ENCODE assay signal across 23 cellular contexts in the genomic region with DNA sequence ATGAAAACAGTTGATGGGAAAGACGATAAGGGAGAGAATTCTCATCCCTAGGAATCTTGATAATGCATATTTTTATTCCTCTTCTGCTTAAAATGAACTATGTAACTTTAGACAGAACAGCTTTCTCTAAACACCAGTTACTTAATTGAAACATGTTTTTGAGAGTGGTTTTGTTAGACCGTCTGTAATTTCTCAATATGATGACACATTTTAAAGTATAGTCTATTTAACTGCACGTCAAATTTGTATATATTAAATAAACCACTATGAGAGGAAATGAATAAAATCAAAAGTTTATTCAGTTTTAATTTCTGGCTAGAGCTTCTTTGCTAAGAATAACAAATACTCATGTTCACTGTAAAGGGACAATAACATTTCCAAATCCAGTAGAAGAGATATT.
"Had no signal": no experiment of that assay in that cellular context is flagged by ENCODE, and none has a peak within 500 bp of the region (broad histone marks: within the 10 kb centered on the region; RNA-seq: fewer than 3 reads in every experiment).

No MANE protein-coding gene starts in this region.

- ATAC-seq: left colon; left lung; lower lobe of right lung; naive thymus-derived CD8-positive, alpha-beta T cell; right lobe of liver; stimulated activated memory B cell treated with anti-CD40 and anti-IgM and Interleukin-4, amounts not matched to agents 10 μg/mL and 1 μg/mL and 100 μg/mL, for 72 hours; stimulated activated naive CD8-positive, alpha-beta T cell treated with anti-CD3 and anti-CD28 coated beads, Interleukin-15, amount 100 ng/mL, for 72 hours had no signal

- H3K9me3 ChIP-seq: left lung, lower lobe of right lung, ovary, right atrium auricular region, right lobe of liver, tibial nerve, uterus had no signal

- H3K4me3 ChIP-seq: left lung, lower lobe of right lung, ovary, right atrium auricular region, right lobe of liver, smooth muscle cell, tibial nerve, uterus had no signal

- H3K4me2 ChIP-seq: smooth muscle cell had no signal

- H3K4me1 ChIP-seq: left lung, lower lobe of right lung, right atrium auricular region, right lobe of liver, tibial nerve, uterus had no signal

- H3K27ac ChIP-seq: left lung, lower lobe of right lung, ovary, right atrium auricular region, right lobe of liver, tibial nerve, uterus had no signal

- DNase-seq: hypothalamus; immature natural killer cell; kidney; left colon; left lung; lower lobe of right lung; mammary epithelial cell; mesenchymal stem cell; naive thymus-derived CD8-positive, alpha-beta T cell; ovary; right lobe of liver; stimulated activated CD4-positive, alpha-beta T cell treated with anti-CD3 and anti-CD28 coated beads, Interleukin-1b, Interleukin-23, amount 100 ng/mL, for 48 hours; stimulated activated CD4-positive, alpha-beta T cell treated with anti-CD3 and anti-CD28 coated beads, Interleukin-2, amount 100 ng/mL, for 48 hours; stimulated activated CD4-positive, alpha-beta T cell treated with anti-CD3 and anti-CD28 coated beads, Interleukin-4, amount 100 ng/mL, for 4 hours; stimulated activated CD8-positive, alpha-beta memory T cell treated with anti-CD3 and anti-CD28 coated beads, Interleukin-4, amount 100 ng/mL, for 48 hours; stimulated activated naive CD4-positive, alpha-beta T cell treated with Interleukin-2 at 50 U/mL for 16 hours; stimulated activated naive CD8-positive, alpha-beta T cell treated with anti-CD3 and anti-CD28 coated beads, Interleukin-15, amount 100 ng/mL, for 72 hours; substantia nigra; uterus had no signal

- H3K27me3 ChIP-seq: left lung, ovary, right atrium auricular region, right lobe of liver, tibial nerve, uterus had no signal

- H3K36me3 ChIP-seq: left lung, lower lobe of right lung, ovary, right atrium auricular region, right lobe of liver, tibial nerve, uterus had no signal
